In the genomic region with DNA sequence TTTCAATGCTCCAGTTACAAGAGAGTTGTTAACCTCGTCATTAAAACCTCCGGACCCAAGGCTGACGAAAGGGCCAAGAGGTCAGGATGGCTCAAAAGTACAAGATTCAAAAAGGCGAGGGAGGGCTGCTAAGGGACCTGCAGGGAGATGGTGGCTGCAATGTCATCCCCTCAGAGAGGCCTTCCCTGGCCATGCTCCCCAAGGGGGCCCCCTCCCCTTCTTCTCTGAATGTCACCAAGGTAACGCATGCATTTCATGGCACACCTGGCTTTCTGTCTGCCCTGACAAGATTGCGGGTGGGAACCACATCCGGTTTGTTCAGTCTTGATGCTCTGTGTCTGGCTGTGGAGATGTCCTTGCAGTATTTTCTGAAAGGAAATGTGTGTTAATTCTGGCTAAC, we compare ENCODE assay signal across 9 cellular contexts.
A peak's percentile ranks its signal among the peaks of the same experiment; 100 is the strongest.
DNase-seq lines count a peak whose midpoint lies in the region; ATAC-seq and TF ChIP-seq lines count a peak whose summit lies in the region.
"Had no signal": no experiment of that assay in that cellular context is flagged by ENCODE, and none has a peak within 500 bp of the region (broad histone marks: within the 10 kb centered on the region; RNA-seq: fewer than 3 reads in every experiment).

No MANE protein-coding gene starts in this region.

- no peak overlapping the region for H2BK5ac ChIP-seq in neuronal stem cell (ENCODE audit: low read length)

- H3K9me3 Mint-ChIP-seq in activated CD8-positive, alpha-beta memory T cell treated with anti-CD3 and anti-CD28 coated beads, Interleukin-2, amount 10 ng/mL, durations not matched to agents 7 days and 5 days (ENCODE audit: low read depth), result no peaks in the 10 kb centered on the region
- H3K9me3 Mint-ChIP-seq in chondrocyte (ENCODE audit: low read depth), result no peaks in the 10 kb centered on the region

- H3K27me3 ChIP-seq in neuronal stem cell (ENCODE audit: control insufficient read depth in 3 of 3, insufficient read depth in 3 of 3, low read depth in 1 of 3, low read length in 3 of 3), result peaks cover 0 to 38% (median 0%) of the 10 kb centered on the region in 3 experiments
- H3K27me3 ChIP-seq: vagina had no signal

- WGBS in neuronal stem cell (ENCODE audit: extremely low coverage in 2 of 2, insufficient read length in 2 of 2, insufficient replicate concordance in 1 of 2), 2 donors, result no CpG with 5 or more reads among the region's 7 CpGs

- H3K9ac ChIP-seq in neuronal stem cell (ENCODE audit: low read depth, low read length, poor library complexity), result no peak overlapping the region

- H3K4me1 ChIP-seq in neuronal stem cell (ENCODE audit: control insufficient read depth in 2 of 2, insufficient read depth in 1 of 2, low read depth in 1 of 2, low read length in 2 of 2), result peaks cover 23 to 33% of the 10 kb centered on the region in 2 donors

- H3K4me3 ChIP-seq in neuronal stem cell (ENCODE audit: low read length in 2 of 2), result no peak overlapping the region
- H3K4me3 ChIP-seq: vagina had no signal

- H3K36me3 Mint-ChIP-seq in activated CD8-positive, alpha-beta memory T cell treated with anti-CD3 and anti-CD28 coated beads, Interleukin-2, amount 10 ng/mL, durations not matched to agents 7 days and 5 days, result no peaks in the 10 kb centered on the region
- H3K36me3 Mint-ChIP-seq in chondrocyte (ENCODE audit: low read depth), result peaks cover 2% of the 10 kb centered on the region

- H3K27ac ChIP-seq in KOPT-K1 (ENCODE audit: low read depth, low read length, poor library complexity, severe bottlenecking), result peak overlapping the region; percentile 97
- H3K27ac ChIP-seq in neuronal stem cell (replicated peaks; ENCODE audit: low read length), result peak overlapping the region; percentile 44
- H3K27ac ChIP-seq: vagina had no signal

- peak; percentile 19 for DNase-seq in activated CD4-positive, CD25-positive, alpha-beta regulatory T cell treated with anti-CD3 and anti-CD28 coated beads, Interleukin-2, amount 50 U/mL, for 16 hours (ENCODE audit: low read depth, low spot score)
- DNase-seq in activated CD4-positive, CD25-positive, alpha-beta regulatory T cell treated with anti-CD3 and anti-CD28 coated beads, Interleukin-2, amount 50 U/mL, for 72 hours, result no peak
- DNase-seq in activated CD8-positive, alpha-beta memory T cell treated with anti-CD3 and anti-CD28 coated beads, Interleukin-2, amount 10 ng/mL, durations not matched to agents 7 days and 5 days, result peak; percentile 90
- DNase-seq in neuronal stem cell (ENCODE audit: low spot score), result peak; percentile 47
- no peak for DNase-seq in amygdala (lab: John Stamatoyannopoulos, UW)
- no peak for DNase-seq in chondrocyte (ENCODE audit: low spot score)
- no peak for DNase-seq in retina

- H3K14ac ChIP-seq in neuronal stem cell (ENCODE audit: low read length), result no peak overlapping the region

- CTCF ChIA-PET in activated CD8-positive, alpha-beta memory T cell treated with anti-CD3 and anti-CD28 coated beads, Interleukin-2, amount 10 ng/mL, durations not matched to agents 7 days and 5 days (lab: Charles Lee), result interaction anchor here (0.6 to 0.9 kb wide), 3 partner anchors 14 to 88 kb away, joined by 3 to 4 read pairs (median 3); no protein-coding TSS in a partner anchor

- H3K4me2 ChIP-seq in neuronal stem cell (ENCODE audit: insufficient read depth, low read length, poor library complexity, severe bottlenecking), result peak overlapping the region; percentile 28

- no peak overlapping the region for H2AFZ ChIP-seq in neuronal stem cell (ENCODE audit: low read length)

- H3K4ac ChIP-seq in neuronal stem cell (ENCODE audit: low read length), result no peak overlapping the region

- H3K18ac ChIP-seq in neuronal stem cell (ENCODE audit: low read length), result no peak overlapping the region

- peak; percentile 95 for ATAC-seq in activated CD8-positive, alpha-beta memory T cell treated with anti-CD3 and anti-CD28 coated beads, Interleukin-2, amount 10 ng/mL, durations not matched to agents 7 days and 5 days

- H3K4me1 Mint-ChIP-seq in activated CD8-positive, alpha-beta memory T cell treated with anti-CD3 and anti-CD28 coated beads, Interleukin-2, amount 10 ng/mL, durations not matched to agents 7 days and 5 days, result peaks cover 25% of the 10 kb centered on the region
- H3K4me1 Mint-ChIP-seq in chondrocyte (ENCODE audit: low read depth), result no peaks in the 10 kb centered on the region

- H2BK12ac ChIP-seq in neuronal stem cell (ENCODE audit: low read length), result no peak overlapping the region

- H3K23ac ChIP-seq in neuronal stem cell (ENCODE audit: low read depth, low read length, poor library complexity), result no peak overlapping the region

- H3K27me3 Mint-ChIP-seq in activated CD8-positive, alpha-beta memory T cell treated with anti-CD3 and anti-CD28 coated beads, Interleukin-2, amount 10 ng/mL, durations not matched to agents 7 days and 5 days, result peaks cover 9% of the 10 kb centered on the region
- peaks cover 50% of the 10 kb centered on the region for H3K27me3 Mint-ChIP-seq in chondrocyte (ENCODE audit: low read depth)

- no peaks in the 10 kb centered on the region for H3K79me1 ChIP-seq in neuronal stem cell (ENCODE audit: low read depth, low read length)

- H3K36me3 ChIP-seq in KOPT-K1 (ENCODE audit: insufficient read depth, low read length) (no peaks in the 10 kb centered on the region), neuronal stem cell (replicated peaks in 1 of 2; ENCODE audit: control insufficient read depth in 2 of 2, insufficient read depth in 2 of 2, low read length in 2 of 2) (no peaks in the 10 kb centered on the region)
- H3K36me3 ChIP-seq: vagina had no signal

- peak overlapping the region; percentile 21 for H3K4me3 Mint-ChIP-seq in activated CD8-positive, alpha-beta memory T cell treated with anti-CD3 and anti-CD28 coated beads, Interleukin-2, amount 10 ng/mL, durations not matched to agents 7 days and 5 days
- H3K4me3 Mint-ChIP-seq in chondrocyte (ENCODE audit: unreplicated experiment), result no peak overlapping the region

- TF ChIP-seq CTCF in chondrocyte (IDR thresholded peaks at IDR 0.05), result no peak

- no peak overlapping the region for H2BK120ac ChIP-seq in neuronal stem cell (ENCODE audit: low read depth, low read length)

- H4K8ac ChIP-seq in neuronal stem cell (ENCODE audit: low read depth, low read length), result no peak overlapping the region

- H3K9me3 ChIP-seq in KOPT-K1 (ENCODE audit: insufficient read depth, low read length, poor library complexity, severe bottlenecking) (no peaks in the 10 kb centered on the region), neuronal stem cell (replicated peaks in 1 of 2; ENCODE audit: control insufficient read depth in 2 of 2, insufficient read depth in 1 of 2, low read depth in 1 of 2, low read length in 2 of 2) (no peaks in the 10 kb centered on the region)
- H3K9me3 ChIP-seq: vagina had no signal

- no peak overlapping the region for H2AK5ac ChIP-seq in neuronal stem cell (ENCODE audit: low read depth, low read length)

- no peak overlapping the region for H4K91ac ChIP-seq in neuronal stem cell (ENCODE audit: low read depth, low read length, poor library complexity)

- H3K27ac Mint-ChIP-seq in activated CD8-positive, alpha-beta memory T cell treated with anti-CD3 and anti-CD28 coated beads, Interleukin-2, amount 10 ng/mL, durations not matched to agents 7 days and 5 days, result peak overlapping the region; percentile 69
- H3K27ac Mint-ChIP-seq in chondrocyte (ENCODE audit: unreplicated experiment), result no peak overlapping the region

- no peak overlapping the region for H2BK15ac ChIP-seq in neuronal stem cell (ENCODE audit: low read length)

Comparison
In these comparisons a context has a peak if more than half of its experiments do, and no peak if none do; other contexts are left out.
1. DNase-seq: peak in activated CD4-positive, CD25-positive, alpha-beta regulatory T cell treated with anti-CD3 and anti-CD28 coated beads, Interleukin-2, amount 50 U/mL, for 16 hours (single experiment), activated CD8-positive, alpha-beta memory T cell treated with anti-CD3 and anti-CD28 coated beads, Interleukin-2, amount 10 ng/mL, durations not matched to agents 7 days and 5 days (single experiment) and neuronal stem cell (single experiment); none in activated CD4-positive, CD25-positive, alpha-beta regulatory T cell treated with anti-CD3 and anti-CD28 coated beads, Interleukin-2, amount 50 U/mL, for 72 hours (single experiment), amygdala (0 of 56), chondrocyte (single experiment) and retina (single experiment).